In the genomic region with DNA sequence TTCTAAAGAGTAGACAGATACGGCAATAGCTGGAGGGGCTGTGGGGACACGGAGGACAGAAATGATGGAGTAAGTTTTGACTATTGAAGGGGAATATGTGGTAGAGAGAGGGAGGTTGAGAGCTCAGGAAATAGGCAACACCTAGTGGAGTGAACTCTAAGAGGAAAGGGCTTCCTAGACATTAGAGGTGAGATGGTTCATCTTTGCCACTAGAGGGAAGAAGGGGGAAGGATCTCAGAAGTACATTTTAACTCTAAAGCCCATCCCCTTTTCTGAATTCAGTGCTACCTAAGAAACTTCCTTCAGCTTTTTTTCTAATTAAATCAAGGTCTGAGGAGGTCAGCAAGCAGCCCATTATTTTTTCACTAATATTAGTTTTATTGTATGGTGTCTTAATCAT, we compare ENCODE assay signal across 10 cellular contexts.
DNase-seq lines count a peak whose midpoint lies in the region; ATAC-seq, FAIRE-seq and TF ChIP-seq lines count a peak whose summit lies in the region.
"Had no signal": no experiment of that assay in that cellular context is flagged by ENCODE, and none has a peak within 500 bp of the region (broad histone marks: within the 10 kb centered on the region; RNA-seq: fewer than 3 reads in every experiment).

No MANE protein-coding gene starts in this region.

- BruUV-seq in HepG2 (replicated peaks; lab: Mats Ljungman, UMichigan), result no TSS peak

- H3K36me3 ChIP-seq in HepG2 (replicated peaks in 1 of 2; ENCODE audit: control insufficient read depth in 1 of 2, insufficient read depth in 2 of 2, low read length in 2 of 2) (no peaks in the 10 kb centered on the region), right lobe of liver (no peaks in the 10 kb centered on the region), ascending aorta (no peaks in the 10 kb centered on the region)
- H3K36me3 ChIP-seq: neutrophil had no signal

- CTCF ChIA-PET in HepG2 (lab: Yijun Ruan, JAX; ENCODE audit: low intra/inter-chr PET ratio, low total read pairs), result no interaction called here
- CTCF ChIA-PET in WTC11 (lab: Charles Lee), result interaction anchor here (0.6 to 1.7 kb wide), 18 partner anchors 9 to 335 kb away, joined by 3 to 14 read pairs (median 3); no protein-coding TSS in a partner anchor
- CTCF ChIA-PET in activated naive CD4-positive, alpha-beta T cell treated with anti-CD3 and anti-CD28 coated beads for 36 hours (lab: Charles Lee), result no interaction called here

- no peak overlapping the region for H2AFZ ChIP-seq in HepG2 (ENCODE audit: low read length)

- in situ Hi-C loops in HepG2 (cut with HindIII; ENCODE audit: extremely low pct_ligation_motif_present, low pct_unique_long_range_greater_than_20kb), result no loop called here

- H3K4me1 ChIP-seq in HepG2 (ENCODE audit: insufficient read depth, low read length) (no peaks in the 10 kb centered on the region), right lobe of liver (no peaks in the 10 kb centered on the region), ascending aorta (no peaks in the 10 kb centered on the region)

- TF ChIP-seq EP300 in HepG2 (IDR thresholded peaks at IDR 0.05; ENCODE audit: low read depth in 2 of 2, low read length in 2 of 2) (no peak), HepG2 (CRISPR knock-in tag; IDR thresholded peaks at IDR 0.05; ENCODE audit: borderline replicate concordance) (no peak), Ishikawa (IDR thresholded peaks at IDR 0.05; ENCODE audit: borderline replicate concordance) (no peak)

- no peak overlapping the region for H3K4me3 Mint-ChIP-seq in WTC11
- H3K4me3 Mint-ChIP-seq in activated naive CD4-positive, alpha-beta T cell treated with anti-CD3 and anti-CD28 coated beads for 36 hours, result no peak overlapping the region

- H3K27me3 ChIP-seq in HepG2 (ENCODE audit: control insufficient read depth in 1 of 2, insufficient read depth in 2 of 2, low read length in 2 of 2) (no peaks in the 10 kb centered on the region), right lobe of liver (no peaks in the 10 kb centered on the region), ascending aorta (no peaks in the 10 kb centered on the region)
- H3K27me3 ChIP-seq: neutrophil had no signal

- intact Hi-C loops in HepG2 (cut with micrococcal nuclease; ENCODE audit: unreplicated experiment), result no loop called here
- intact Hi-C loops in right lobe of liver (cut with DNase I), result no loop called here
- intact Hi-C loops in ascending aorta (cut with DNase I), result no loop called here
- intact Hi-C loops in activated naive CD4-positive, alpha-beta T cell treated with anti-CD3 and anti-CD28 coated beads for 36 hours (cut with micrococcal nuclease), result loop anchor here (5.0 kb wide), 1 partner anchor 334 kb away; no protein-coding TSS in a partner anchor

- no peak for FAIRE-seq in HepG2 (lab: Jason Lieb, UNC)

- H3K9me3 ChIP-seq in HepG2 (ENCODE audit: low read length) (no peaks in the 10 kb centered on the region), right lobe of liver (no peaks in the 10 kb centered on the region), ascending aorta (no peaks in the 10 kb centered on the region)
- H3K9me3 ChIP-seq: neutrophil had no signal

- peaks cover 26% of the 10 kb centered on the region for H3K27me3 Mint-ChIP-seq in WTC11 (ENCODE audit: low read depth)
- H3K27me3 Mint-ChIP-seq in activated naive CD4-positive, alpha-beta T cell treated with anti-CD3 and anti-CD28 coated beads for 36 hours (ENCODE audit: low read depth), result no peaks in the 10 kb centered on the region

- no peaks in the 10 kb centered on the region for H4K20me1 ChIP-seq in HepG2 (ENCODE audit: insufficient read depth, low read length)

- H3K9ac ChIP-seq in HepG2 (ENCODE audit: insufficient read depth, low read depth, low read length), result no peak overlapping the region

- H3K27ac Mint-ChIP-seq in WTC11, result no peak overlapping the region
- H3K27ac Mint-ChIP-seq in activated naive CD4-positive, alpha-beta T cell treated with anti-CD3 and anti-CD28 coated beads for 36 hours, result no peak overlapping the region

- DNase-seq in HepG2 (ENCODE audit: low spot score), result peak; percentile 3
- no peak for DNase-seq in right lobe of liver
- no peak for DNase-seq in WTC11 (ENCODE audit: low spot score)
- DNase-seq in ascending aorta (ENCODE audit: low spot score in 2 of 2), result no peak
- no peak for DNase-seq in stimulated activated CD4-positive, alpha-beta T cell treated with anti-CD3 and anti-CD28 coated beads, Interleukin-2, amount 100 ng/mL, for 48 hours
- DNase-seq in activated naive CD4-positive, alpha-beta T cell treated with anti-CD3 and anti-CD28 coated beads for 36 hours, result no peak
- DNase-seq: NCI-H1417 treated with DMSO at 0.1 percent for 48 hours had no signal

- WGBS in HepG2 (ENCODE audit: low lambda C conversion rate), result 2% methylated on average over 2 of the region's 2 CpGs
- WGBS in right lobe of liver (ENCODE audit: insufficient coverage, low coverage, low lambda C conversion rate, missing lambda C conversion rate), result 29% methylated on average over 2 of the region's 2 CpGs

- TF ChIP-seq POLR2A in HepG2 (IDR thresholded peaks at IDR 0.05; ENCODE audit: insufficient read depth in 1 of 2, low read depth in 2 of 2, low read length in 2 of 2) (no peak), right lobe of liver (IDR thresholded peaks at IDR 0.05) (no peak)

- no peak overlapping the region for H3K4me2 ChIP-seq in HepG2 (ENCODE audit: low read depth, low read length)

- TF ChIP-seq RAD21 in HepG2 (CRISPR knock-in tag; IDR thresholded peaks at IDR 0.05) (no peak), Ishikawa (IDR thresholded peaks at IDR 0.05; ENCODE audit: low read depth) (peak; percentile 49; the same call in 1 of the 2 replicates)

- H3K4me1 Mint-ChIP-seq in WTC11, result peaks cover 24% of the 10 kb centered on the region
- no peaks in the 10 kb centered on the region for H3K4me1 Mint-ChIP-seq in activated naive CD4-positive, alpha-beta T cell treated with anti-CD3 and anti-CD28 coated beads for 36 hours (ENCODE audit: low read depth)

- H3K9me3 Mint-ChIP-seq in WTC11, result no peaks in the 10 kb centered on the region
- H3K9me3 Mint-ChIP-seq in activated naive CD4-positive, alpha-beta T cell treated with anti-CD3 and anti-CD28 coated beads for 36 hours, result peaks cover 1% of the 10 kb centered on the region

- no peaks in the 10 kb centered on the region for H3K36me3 Mint-ChIP-seq in WTC11
- no peaks in the 10 kb centered on the region for H3K36me3 Mint-ChIP-seq in activated naive CD4-positive, alpha-beta T cell treated with anti-CD3 and anti-CD28 coated beads for 36 hours (ENCODE audit: low read depth)

- H3K79me2 ChIP-seq in HepG2 (ENCODE audit: insufficient read depth, low read length), result no peaks in the 10 kb centered on the region

- TF ChIP-seq CTCF in HepG2 (CRISPR knock-in tag; IDR thresholded peaks at IDR 0.05) (0 out of 2 replicates have a peak, but pooled peaks have one; percentile 7), right lobe of liver (IDR thresholded peaks at IDR 0.05) (peak in 1 of 4 donors; percentile 7), WTC11 (IDR thresholded peaks at IDR 0.05) (peak; percentile 50), ascending aorta (IDR thresholded peaks at IDR 0.05) (peak in 1 of 3 experiments; percentile 12)

- POLR2A ChIA-PET in HepG2 (lab: Yijun Ruan, JAX) (no interaction called here), WTC11 (lab: Charles Lee) (no interaction called here)

- H3K27ac ChIP-seq in HepG2 (ENCODE audit: extremely low read length, insufficient read depth, low read length), result no peak overlapping the region
- no peak overlapping the region for H3K27ac ChIP-seq in right lobe of liver
- H3K27ac ChIP-seq in ascending aorta, result no peak overlapping the region
- H3K27ac ChIP-seq: neutrophil had no signal

- H3K4me3 ChIP-seq in HepG2 (replicated peaks in 1 of 3; ENCODE audit: insufficient read depth in 1 of 3, low read depth in 2 of 3, low read length in 3 of 3) (no peak overlapping the region), right lobe of liver (no peak overlapping the region), ascending aorta (no peak overlapping the region)

- peak; percentile 78 for ATAC-seq in HepG2
- no peak for ATAC-seq in right lobe of liver
- ATAC-seq in WTC11, result peak; percentile 89
- ATAC-seq in GM18909 (IDR thresholded peaks at IDR 0.05; ENCODE audit: poor library complexity, unreplicated experiment), result no peak

TF ChIP-seq in HepG2, 621 proteins besides CTCF, POLR2A, EP300 and RAD21 (continues in another document):
- TF ChIP-seq KDM6A (CRISPR knock-in tag; IDR thresholded peaks at IDR 0.05; ENCODE audit: low read depth) (no peak), CENPT (CRISPR knock-in tag; IDR thresholded peaks at IDR 0.05; ENCODE audit: low read depth) (no peak), ZSCAN22 (CRISPR knock-in tag; IDR thresholded peaks at IDR 0.05) (no peak), DNMT1 (CRISPR knock-in tag; IDR thresholded peaks at IDR 0.05) (no peak), NR2C2 (CRISPR knock-in tag; IDR thresholded peaks at IDR 0.05; ENCODE audit: borderline replicate concordance) (no peak)

TF ChIP-seq in Ishikawa, 13 proteins besides CTCF, POLR2A, EP300 and RAD21 (continues in another document):
- no peak for TF ChIP-seq TEAD4 (IDR thresholded peaks at IDR 0.05)
- TF ChIP-seq YY1 (IDR thresholded peaks at IDR 0.05; ENCODE audit: low read depth), result no peak

TF ChIP-seq in WTC11, 78 proteins besides CTCF, POLR2A, EP300 and RAD21 (continues in another document):
- TF ChIP-seq NR2C2 (CRISPR knock-in tag; IDR thresholded peaks at IDR 0.05) (no peak), GABPB1 (CRISPR knock-in tag; IDR thresholded peaks at IDR 0.05) (no peak), ZNF138 (CRISPR knock-in tag; conservative IDR thresholded peaks at IDR 0.05) (no peak), GTF2I (CRISPR knock-in tag; conservative IDR thresholded peaks at IDR 0.05) (no peak)
- TF ChIP-seq, protein P1, sequence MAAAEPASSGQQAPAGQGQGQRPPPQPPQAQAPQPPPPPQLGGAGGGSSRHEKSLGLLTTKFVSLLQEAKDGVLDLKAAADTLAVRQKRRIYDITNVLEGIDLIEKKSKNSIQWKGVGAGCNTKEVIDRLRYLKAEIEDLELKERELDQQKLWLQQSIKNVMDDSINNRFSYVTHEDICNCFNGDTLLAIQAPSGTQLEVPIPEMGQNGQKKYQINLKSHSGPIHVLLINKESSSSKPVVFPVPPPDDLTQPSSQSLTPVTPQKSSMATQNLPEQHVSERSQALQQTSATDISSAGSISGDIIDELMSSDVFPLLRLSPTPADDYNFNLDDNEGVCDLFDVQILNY (CRISPR knock-in tag; IDR thresholded peaks at IDR 0.05), result no peak

Comparison
In these comparisons a context has a peak if more than half of its experiments do, and no peak if none do; other contexts are left out.
1. ATAC-seq: peak in HepG2 (single experiment) and WTC11 (single experiment); none in right lobe of liver (0 of 4) and GM18909 (single experiment).